Comparison of ENCODE assay signal across 25 cellular contexts in genomic region chr17:77640916-77641605, GRCh38.
"Had no signal": no experiment of that assay in that cellular context is flagged by ENCODE, and none has a peak within 500 bp of the region (broad histone marks: within the 10 kb centered on the region; RNA-seq: fewer than 3 reads in every experiment).

No MANE protein-coding gene starts in this region.

- ATAC-seq: activated CD8-positive, alpha-beta T cell treated with anti-CD3 and anti-CD28 coated beads, Interleukin-2, amount 10 ng/mL, durations not matched to agents 7 days and 5 days; Panc1 had no signal

- H3K9me3 Mint-ChIP-seq: activated naive CD4-positive, alpha-beta T cell treated with anti-CD3 and anti-CD28 coated beads for 36 hours; activated naive CD8-positive, alpha-beta T cell treated with anti-CD3 and anti-CD28 coated beads for 36 hours; activated T-cell treated with anti-CD3 and anti-CD28 coated beads, Interleukin-2, amount 50 U/mL, for 24 hours had no signal

- DNase-seq: activated CD4-positive, alpha-beta T cell treated with anti-CD3 and anti-CD28 coated beads for 1 hour; activated CD4-positive, alpha-beta T cell treated with anti-CD3 and anti-CD28 coated beads for 48 hours; activated CD4-positive, CD25-positive, alpha-beta regulatory T cell; activated CD8-positive, alpha-beta T cell treated with anti-CD3 and anti-CD28 coated beads, Interleukin-2, amount 10 ng/mL, durations not matched to agents 7 days and 5 days; activated gamma-delta T cell treated with Interleukin-2 at 50 U/mL for 16 hours; activated naive CD4-positive, alpha-beta T cell treated with anti-CD3 and anti-CD28 coated beads for 36 hours; activated naive CD8-positive, alpha-beta T cell treated with anti-CD3 and anti-CD28 coated beads for 36 hours; activated T-cell treated with anti-CD3 and anti-CD28 coated beads, Interleukin-2, amount 50 U/mL, for 24 hours; amniotic stem cell; brain microvascular endothelial cell; central memory CD4-positive, alpha-beta T cell; Karpas-422; NCI-H1105; NCI-H1417 treated with DMSO at 0.1 percent for 48 hours; NCI-H1694; NCI-H1930; NCI-H2081 treated with DMSO at 0.1 percent for 48 hours; NCI-H226; NCI-H446 treated with DMSO at 0.1 percent for 48 hours; SHP77; SJCRH30; T1000; WERI-Rb-1 had no signal

- H3K4me1 ChIP-seq: SJCRH30 had no signal

- H3K9me3 ChIP-seq: SJCRH30 had no signal

- H3K27ac ChIP-seq: brain microvascular endothelial cell, SJCRH30, SK-N-MC, WERI-Rb-1 had no signal

- H3K36me3 Mint-ChIP-seq: activated naive CD8-positive, alpha-beta T cell treated with anti-CD3 and anti-CD28 coated beads for 36 hours had no signal

- H3K27ac Mint-ChIP-seq: activated CD8-positive, alpha-beta T cell treated with anti-CD3 and anti-CD28 coated beads, Interleukin-2, amount 10 ng/mL, durations not matched to agents 7 days and 5 days; activated naive CD4-positive, alpha-beta T cell treated with anti-CD3 and anti-CD28 coated beads for 36 hours; activated naive CD8-positive, alpha-beta T cell treated with anti-CD3 and anti-CD28 coated beads for 36 hours; activated T-cell treated with anti-CD3 and anti-CD28 coated beads, Interleukin-2, amount 50 U/mL, for 24 hours had no signal

- H3K4me3 Mint-ChIP-seq: activated CD8-positive, alpha-beta T cell treated with anti-CD3 and anti-CD28 coated beads, Interleukin-2, amount 10 ng/mL, durations not matched to agents 7 days and 5 days; activated naive CD4-positive, alpha-beta T cell treated with anti-CD3 and anti-CD28 coated beads for 36 hours; activated naive CD8-positive, alpha-beta T cell treated with anti-CD3 and anti-CD28 coated beads for 36 hours; activated T-cell treated with anti-CD3 and anti-CD28 coated beads, Interleukin-2, amount 50 U/mL, for 24 hours had no signal
